In genomic region chr20:2708665-2709064, GRCh38 we compare ENCODE assay signal across 23 cellular contexts.
"Had no signal": no experiment of that assay in that cellular context is flagged by ENCODE, and none has a peak within 500 bp of the region (broad histone marks: within the 10 kb centered on the region; RNA-seq: fewer than 3 reads in every experiment).

No MANE protein-coding gene starts in this region.

- FAIRE-seq: small intestine had no signal

- H3K36me3 ChIP-seq: gastrocnemius medialis, lower lobe of right lung, right lobe of liver, thoracic aorta, upper lobe of right lung, uterus had no signal

- H3K4me1 ChIP-seq: gastrocnemius medialis, lower lobe of right lung, parathyroid adenoma, right lobe of liver, tibial nerve, upper lobe of right lung, uterus had no signal

- ATAC-seq: effector memory CD8-positive, alpha-beta T cell; gastrocnemius medialis; left colon; left ventricle myocardium superior; natural killer cell treated with Interleukin-12 subunit alpha and Interleukin-12 subunit beta and Interleukin-15 and Interleukin-18, amount 100 ng/mL, for 72 hours; right lobe of liver; stimulated activated naive B cell treated with anti-CD40 and anti-IgM and Interleukin-4, amounts not matched to agents 10 μg/mL and 1 μg/mL and 100 μg/mL, for 72 hours; upper lobe of right lung had no signal

- H3K4me3 ChIP-seq: gastrocnemius medialis, lower lobe of right lung, right lobe of liver, thoracic aorta, tibial nerve, upper lobe of right lung, uterus had no signal

- H3K9ac ChIP-seq: parathyroid adenoma had no signal

- H3K4me1 Mint-ChIP-seq: naive B cell, neural crest cell had no signal

- H3K27ac ChIP-seq: gastrocnemius medialis, lower lobe of right lung, parathyroid adenoma, right lobe of liver, thoracic aorta, tibial nerve, upper lobe of right lung, uterus had no signal

- H3K27ac Mint-ChIP-seq: effector memory CD8-positive, alpha-beta T cell; naive B cell; natural killer cell treated with Interleukin-12 subunit alpha and Interleukin-12 subunit beta and Interleukin-15 and Interleukin-18, amount 100 ng/mL, for 72 hours; progenitor cell of endocrine pancreas; stimulated activated naive B cell treated with anti-CD40 and anti-IgM and Interleukin-4, amounts not matched to agents 10 μg/mL and 1 μg/mL and 100 μg/mL, for 72 hours; stimulated activated naive CD8-positive, alpha-beta T cell treated with anti-CD3 and anti-CD28 coated beads, Interleukin-15, Interleukin-2, amounts not matched to agents 100 ng/mL and 50 ng/mL, for 24 hours had no signal

- H3K4me3 Mint-ChIP-seq: effector memory CD8-positive, alpha-beta T cell; naive B cell; natural killer cell treated with Interleukin-12 subunit alpha and Interleukin-12 subunit beta and Interleukin-15 and Interleukin-18, amount 100 ng/mL, for 72 hours; neural crest cell; stimulated activated naive B cell treated with anti-CD40 and anti-IgM and Interleukin-4, amounts not matched to agents 10 μg/mL and 1 μg/mL and 100 μg/mL, for 72 hours; stimulated activated naive CD8-positive, alpha-beta T cell treated with anti-CD3 and anti-CD28 coated beads, Interleukin-15, Interleukin-2, amounts not matched to agents 100 ng/mL and 50 ng/mL, for 24 hours had no signal

- H3K9me3 Mint-ChIP-seq: effector memory CD8-positive, alpha-beta T cell; naive B cell; natural killer cell treated with Interleukin-12 subunit alpha and Interleukin-12 subunit beta and Interleukin-15 and Interleukin-18, amount 100 ng/mL, for 72 hours; neural crest cell; stimulated activated naive B cell treated with anti-CD40 and anti-IgM and Interleukin-4, amounts not matched to agents 10 μg/mL and 1 μg/mL and 100 μg/mL, for 72 hours; stimulated activated naive CD8-positive, alpha-beta T cell treated with anti-CD3 and anti-CD28 coated beads, Interleukin-15, Interleukin-2, amounts not matched to agents 100 ng/mL and 50 ng/mL, for 24 hours had no signal

- DNase-seq: cortex of kidney; effector memory CD8-positive, alpha-beta T cell; foreskin fibroblast; gastrocnemius medialis; kidney glomerular epithelial cell; left colon; left ventricle myocardium superior; lower lobe of right lung; naive B cell; right lobe of liver; small intestine; stimulated activated CD4-positive, alpha-beta T cell treated with anti-CD3 and anti-CD28 coated beads, Interleukin-15, amount 100 ng/mL, for 24 hours; stimulated activated CD4-positive, alpha-beta T cell treated with anti-CD3 and anti-CD28 coated beads, Interleukin-2, amount 100 ng/mL, for 48 hours; stimulated activated naive B cell treated with anti-CD40 and anti-IgM and Interleukin-4, amounts not matched to agents 10 μg/mL and 1 μg/mL and 100 μg/mL, for 72 hours; upper lobe of right lung; uterus had no signal

- H3K36me3 Mint-ChIP-seq: naive B cell; natural killer cell treated with Interleukin-12 subunit alpha and Interleukin-12 subunit beta and Interleukin-15 and Interleukin-18, amount 100 ng/mL, for 72 hours; stimulated activated naive B cell treated with anti-CD40 and anti-IgM and Interleukin-4, amounts not matched to agents 10 μg/mL and 1 μg/mL and 100 μg/mL, for 72 hours had no signal

- H3K27me3 Mint-ChIP-seq: natural killer cell treated with Interleukin-12 subunit alpha and Interleukin-12 subunit beta and Interleukin-15 and Interleukin-18, amount 100 ng/mL, for 72 hours had no signal

- H3K27me3 ChIP-seq: gastrocnemius medialis, right lobe of liver, tibial nerve, upper lobe of right lung, uterus had no signal

- H3K9me3 ChIP-seq: gastrocnemius medialis, lower lobe of right lung, right lobe of liver, thoracic aorta, tibial nerve, upper lobe of right lung, uterus had no signal
